1 cellular context compared by ENCODE assay signal in the genomic region with DNA sequence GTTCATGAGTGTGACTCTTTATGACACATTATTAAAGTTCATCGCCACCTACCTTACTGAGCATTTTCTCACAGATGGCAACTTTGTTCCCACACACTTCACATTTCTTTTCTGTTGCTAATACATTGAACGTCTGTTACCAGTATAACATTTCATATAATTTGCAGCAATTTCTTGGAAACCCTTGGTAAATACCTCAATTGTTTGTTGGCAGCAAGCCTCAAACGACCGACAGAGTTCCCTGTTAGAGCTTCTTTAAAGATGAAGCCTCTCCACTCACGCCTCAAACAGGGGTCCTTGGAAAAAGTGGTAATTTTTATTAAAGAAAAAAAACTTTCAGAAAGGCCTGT.
TF ChIP-seq lines count a peak whose summit lies in the region.

No MANE protein-coding gene starts in this region.

TF ChIP-seq in K562, 482 proteins besides CTCF, POLR2A, EP300 and RAD21:
- TF ChIP-seq NFIC (IDR thresholded peaks at IDR 0.05) (no peak), NR2C2 (CRISPR knock-in tag; IDR thresholded peaks at IDR 0.05) (no peak), NR2C2 (tag; IDR thresholded peaks at IDR 0.05) (no peak), HOXB6 (CRISPR knock-in tag; IDR thresholded peaks at IDR 0.05; ENCODE audit: borderline replicate concordance) (no peak), FOSL1 (tag; conservative IDR thresholded peaks at IDR 0.05) (no peak), HNRNPL (IDR thresholded peaks at IDR 0.05; ENCODE audit: low read depth, low read length) (no peak), GABPB1 (CRISPR knock-in tag; IDR thresholded peaks at IDR 0.05) (no peak), CBX1 (IDR thresholded peaks at IDR 0.05; ENCODE audit: low read depth) (no peak), PTBP1 (IDR thresholded peaks at IDR 0.05; ENCODE audit: low read depth, low read length) (no peak), MXI1 (IDR thresholded peaks at IDR 0.05; ENCODE audit: low read depth, low read length) (no peak), RBM39 (optimal IDR thresholded peaks at IDR 0.05; ENCODE audit: low read depth, low read length) (no peak), POLR3G (IDR thresholded peaks at IDR 0.05; ENCODE audit: extremely low read depth, insufficient read length, insufficient replicate concordance) (no peak), STAT5B (CRISPR knock-in tag; IDR thresholded peaks at IDR 0.05) (no peak), PPARD (CRISPR knock-in tag; IDR thresholded peaks at IDR 0.05) (no peak), ZNF324 (CRISPR knock-in tag; IDR thresholded peaks at IDR 0.05) (no peak), SOX6 (IDR thresholded peaks at IDR 0.05) (no peak)
- TF ChIP-seq, protein P1, sequence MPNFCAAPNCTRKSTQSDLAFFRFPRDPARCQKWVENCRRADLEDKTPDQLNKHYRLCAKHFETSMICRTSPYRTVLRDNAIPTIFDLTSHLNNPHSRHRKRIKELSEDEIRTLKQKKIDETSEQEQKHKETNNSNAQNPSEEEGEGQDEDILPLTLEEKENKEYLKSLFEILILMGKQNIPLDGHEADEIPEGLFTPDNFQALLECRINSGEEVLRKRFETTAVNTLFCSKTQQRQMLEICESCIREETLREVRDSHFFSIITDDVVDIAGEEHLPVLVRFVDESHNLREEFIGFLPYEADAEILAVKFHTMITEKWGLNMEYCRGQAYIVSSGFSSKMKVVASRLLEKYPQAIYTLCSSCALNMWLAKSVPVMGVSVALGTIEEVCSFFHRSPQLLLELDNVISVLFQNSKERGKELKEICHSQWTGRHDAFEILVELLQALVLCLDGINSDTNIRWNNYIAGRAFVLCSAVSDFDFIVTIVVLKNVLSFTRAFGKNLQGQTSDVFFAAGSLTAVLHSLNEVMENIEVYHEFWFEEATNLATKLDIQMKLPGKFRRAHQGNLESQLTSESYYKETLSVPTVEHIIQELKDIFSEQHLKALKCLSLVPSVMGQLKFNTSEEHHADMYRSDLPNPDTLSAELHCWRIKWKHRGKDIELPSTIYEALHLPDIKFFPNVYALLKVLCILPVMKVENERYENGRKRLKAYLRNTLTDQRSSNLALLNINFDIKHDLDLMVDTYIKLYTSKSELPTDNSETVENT (CRISPR knock-in tag; IDR thresholded peaks at IDR 0.05) = no peak
- TF ChIP-seq, protein P2, sequence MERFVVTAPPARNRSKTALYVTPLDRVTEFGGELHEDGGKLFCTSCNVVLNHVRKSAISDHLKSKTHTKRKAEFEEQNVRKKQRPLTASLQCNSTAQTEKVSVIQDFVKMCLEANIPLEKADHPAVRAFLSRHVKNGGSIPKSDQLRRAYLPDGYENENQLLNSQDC (CRISPR knock-in tag; IDR thresholded peaks at IDR 0.05) = no peak
- TF ChIP-seq, protein P3, sequence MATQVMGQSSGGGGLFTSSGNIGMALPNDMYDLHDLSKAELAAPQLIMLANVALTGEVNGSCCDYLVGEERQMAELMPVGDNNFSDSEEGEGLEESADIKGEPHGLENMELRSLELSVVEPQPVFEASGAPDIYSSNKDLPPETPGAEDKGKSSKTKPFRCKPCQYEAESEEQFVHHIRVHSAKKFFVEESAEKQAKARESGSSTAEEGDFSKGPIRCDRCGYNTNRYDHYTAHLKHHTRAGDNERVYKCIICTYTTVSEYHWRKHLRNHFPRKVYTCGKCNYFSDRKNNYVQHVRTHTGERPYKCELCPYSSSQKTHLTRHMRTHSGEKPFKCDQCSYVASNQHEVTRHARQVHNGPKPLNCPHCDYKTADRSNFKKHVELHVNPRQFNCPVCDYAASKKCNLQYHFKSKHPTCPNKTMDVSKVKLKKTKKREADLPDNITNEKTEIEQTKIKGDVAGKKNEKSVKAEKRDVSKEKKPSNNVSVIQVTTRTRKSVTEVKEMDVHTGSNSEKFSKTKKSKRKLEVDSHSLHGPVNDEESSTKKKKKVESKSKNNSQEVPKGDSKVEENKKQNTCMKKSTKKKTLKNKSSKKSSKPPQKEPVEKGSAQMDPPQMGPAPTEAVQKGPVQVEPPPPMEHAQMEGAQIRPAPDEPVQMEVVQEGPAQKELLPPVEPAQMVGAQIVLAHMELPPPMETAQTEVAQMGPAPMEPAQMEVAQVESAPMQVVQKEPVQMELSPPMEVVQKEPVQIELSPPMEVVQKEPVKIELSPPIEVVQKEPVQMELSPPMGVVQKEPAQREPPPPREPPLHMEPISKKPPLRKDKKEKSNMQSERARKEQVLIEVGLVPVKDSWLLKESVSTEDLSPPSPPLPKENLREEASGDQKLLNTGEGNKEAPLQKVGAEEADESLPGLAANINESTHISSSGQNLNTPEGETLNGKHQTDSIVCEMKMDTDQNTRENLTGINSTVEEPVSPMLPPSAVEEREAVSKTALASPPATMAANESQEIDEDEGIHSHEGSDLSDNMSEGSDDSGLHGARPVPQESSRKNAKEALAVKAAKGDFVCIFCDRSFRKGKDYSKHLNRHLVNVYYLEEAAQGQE (CRISPR knock-in tag; IDR thresholded peaks at IDR 0.05; ENCODE audit: low read depth) = no peak
- TF ChIP-seq, protein P4, sequence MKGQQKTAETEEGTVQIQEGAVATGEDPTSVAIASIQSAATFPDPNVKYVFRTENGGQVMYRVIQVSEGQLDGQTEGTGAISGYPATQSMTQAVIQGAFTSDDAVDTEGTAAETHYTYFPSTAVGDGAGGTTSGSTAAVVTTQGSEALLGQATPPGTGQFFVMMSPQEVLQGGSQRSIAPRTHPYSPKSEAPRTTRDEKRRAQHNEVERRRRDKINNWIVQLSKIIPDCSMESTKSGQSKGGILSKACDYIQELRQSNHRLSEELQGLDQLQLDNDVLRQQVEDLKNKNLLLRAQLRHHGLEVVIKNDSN (CRISPR knock-in tag; IDR thresholded peaks at IDR 0.05) = no peak
